1 cellular context compared by ENCODE assay signal in genomic region chr3:170047133-170047404, GRCh38.
TF ChIP-seq lines count a peak whose summit lies in the region.

No MANE protein-coding gene starts in this region.

TF ChIP-seq in HepG2, 621 proteins besides CTCF, POLR2A, EP300 and RAD21:
- TF ChIP-seq ARID2 (CRISPR knock-in tag; IDR thresholded peaks at IDR 0.05; ENCODE audit: borderline replicate concordance) (no peak), IRF1 (CRISPR knock-in tag; IDR thresholded peaks at IDR 0.05; ENCODE audit: low read depth) (no peak), ELK4 (CRISPR knock-in tag; IDR thresholded peaks at IDR 0.05; ENCODE audit: borderline replicate concordance) (no peak), GLMP (CRISPR knock-in tag; IDR thresholded peaks at IDR 0.05; ENCODE audit: borderline replicate concordance) (no peak), ZSCAN21 (CRISPR knock-in tag; IDR thresholded peaks at IDR 0.05; ENCODE audit: borderline replicate concordance) (no peak), ISL2 (CRISPR knock-in tag; IDR thresholded peaks at IDR 0.05) (no peak), FOSL1 (CRISPR knock-in tag; IDR thresholded peaks at IDR 0.05; ENCODE audit: borderline replicate concordance) (no peak), ATF6 (CRISPR knock-in tag; conservative IDR thresholded peaks at IDR 0.05) (no peak), MBD4 (IDR thresholded peaks at IDR 0.05; ENCODE audit: borderline replicate concordance, low read length) (no peak), SALL1 (CRISPR knock-in tag; IDR thresholded peaks at IDR 0.05) (no peak), EEA1 (CRISPR knock-in tag; IDR thresholded peaks at IDR 0.05; ENCODE audit: borderline replicate concordance) (no peak), LRRFIP1 (CRISPR knock-in tag; conservative IDR thresholded peaks at IDR 0.05) (no peak), ZNF614 (CRISPR knock-in tag; IDR thresholded peaks at IDR 0.05; ENCODE audit: borderline replicate concordance) (no peak), MEIS2 (CRISPR knock-in tag; IDR thresholded peaks at IDR 0.05) (no peak), LBX2 (CRISPR knock-in tag; IDR thresholded peaks at IDR 0.05; ENCODE audit: borderline replicate concordance) (no peak), HOXA5 (CRISPR knock-in tag; IDR thresholded peaks at IDR 0.05) (no peak)
